ENCODE assay signal across 1 cellular context in genomic region chr1:205301220-205301821, GRCh38.
A peak's percentile ranks its signal among the peaks of the same experiment; 100 is the strongest.
TF ChIP-seq lines count a peak whose summit lies in the region.

No MANE protein-coding gene starts in this region.

TF ChIP-seq in HepG2, 621 proteins besides CTCF, POLR2A, EP300 and RAD21 (continued from another document):
- TF ChIP-seq, protein P1, sequence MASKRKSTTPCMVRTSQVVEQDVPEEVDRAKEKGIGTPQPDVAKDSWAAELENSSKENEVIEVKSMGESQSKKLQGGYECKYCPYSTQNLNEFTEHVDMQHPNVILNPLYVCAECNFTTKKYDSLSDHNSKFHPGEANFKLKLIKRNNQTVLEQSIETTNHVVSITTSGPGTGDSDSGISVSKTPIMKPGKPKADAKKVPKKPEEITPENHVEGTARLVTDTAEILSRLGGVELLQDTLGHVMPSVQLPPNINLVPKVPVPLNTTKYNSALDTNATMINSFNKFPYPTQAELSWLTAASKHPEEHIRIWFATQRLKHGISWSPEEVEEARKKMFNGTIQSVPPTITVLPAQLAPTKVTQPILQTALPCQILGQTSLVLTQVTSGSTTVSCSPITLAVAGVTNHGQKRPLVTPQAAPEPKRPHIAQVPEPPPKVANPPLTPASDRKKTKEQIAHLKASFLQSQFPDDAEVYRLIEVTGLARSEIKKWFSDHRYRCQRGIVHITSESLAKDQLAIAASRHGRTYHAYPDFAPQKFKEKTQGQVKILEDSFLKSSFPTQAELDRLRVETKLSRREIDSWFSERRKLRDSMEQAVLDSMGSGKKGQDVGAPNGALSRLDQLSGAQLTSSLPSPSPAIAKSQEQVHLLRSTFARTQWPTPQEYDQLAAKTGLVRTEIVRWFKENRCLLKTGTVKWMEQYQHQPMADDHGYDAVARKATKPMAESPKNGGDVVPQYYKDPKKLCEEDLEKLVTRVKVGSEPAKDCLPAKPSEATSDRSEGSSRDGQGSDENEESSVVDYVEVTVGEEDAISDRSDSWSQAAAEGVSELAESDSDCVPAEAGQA (IDR thresholded peaks at IDR 0.05; ENCODE audit: low read depth): no peak
- TF ChIP-seq, protein P1 (CRISPR knock-in tag; IDR thresholded peaks at IDR 0.05; ENCODE audit: borderline replicate concordance): no peak
- TF ChIP-seq ETV6 (CRISPR knock-in tag; conservative IDR thresholded peaks at IDR 0.05) (no peak), ZNF766 (CRISPR knock-in tag; IDR thresholded peaks at IDR 0.05; ENCODE audit: borderline replicate concordance) (no peak), TARDBP (CRISPR knock-in tag; IDR thresholded peaks at IDR 0.05) (peak; percentile 79; the same call in 1 of the 2 replicates), CCDC6 (CRISPR knock-in tag; IDR thresholded peaks at IDR 0.05) (0 out of 2 replicates have a peak, but pooled peaks have one; percentile 70), ZNF558 (CRISPR knock-in tag; IDR thresholded peaks at IDR 0.05; ENCODE audit: borderline replicate concordance) (no peak), NFYC (CRISPR knock-in tag; IDR thresholded peaks at IDR 0.05) (no peak), MBNL3 (CRISPR knock-in tag; conservative IDR thresholded peaks at IDR 0.05) (no peak), ZNF292 (CRISPR knock-in tag; IDR thresholded peaks at IDR 0.05; ENCODE audit: borderline replicate concordance, low read depth) (peak; percentile 83; the same call in 1 of the 2 replicates), MEIS1 (CRISPR knock-in tag; IDR thresholded peaks at IDR 0.05; ENCODE audit: borderline replicate concordance) (no peak), ZNF180 (CRISPR knock-in tag; IDR thresholded peaks at IDR 0.05; ENCODE audit: borderline replicate concordance, low read depth) (no peak), SMARCE1 (IDR thresholded peaks at IDR 0.05; ENCODE audit: borderline replicate concordance) (no peak), KMT2A (CRISPR knock-in tag; IDR thresholded peaks at IDR 0.05) (peak; percentile 41; the same call in 1 of the 2 replicates), ZNF704 (CRISPR knock-in tag; IDR thresholded peaks at IDR 0.05; ENCODE audit: borderline replicate concordance) (no peak), ZNF296 (CRISPR knock-in tag; conservative IDR thresholded peaks at IDR 0.05) (no peak), ZNF256 (CRISPR knock-in tag; conservative IDR thresholded peaks at IDR 0.05) (no peak), SAFB2 (CRISPR knock-in tag; IDR thresholded peaks at IDR 0.05; ENCODE audit: borderline replicate concordance, low read depth) (peak; percentile 35; the same call in 1 of the 2 replicates), ZMAT3 (CRISPR knock-in tag; conservative IDR thresholded peaks at IDR 0.05) (no peak), FOXJ3 (CRISPR knock-in tag; IDR thresholded peaks at IDR 0.05; ENCODE audit: borderline replicate concordance) (no peak), KLF9 (CRISPR knock-in tag; IDR thresholded peaks at IDR 0.05; ENCODE audit: low read depth) (no peak), NFE2 (CRISPR knock-in tag; IDR thresholded peaks at IDR 0.05) (no peak), ZNF496 (CRISPR knock-in tag; IDR thresholded peaks at IDR 0.05; ENCODE audit: insufficient replicate concordance) (no peak), ZNF160 (CRISPR knock-in tag; IDR thresholded peaks at IDR 0.05) (no peak), SOX13 (IDR thresholded peaks at IDR 0.05) (no peak; the same call in 1 of the 2 replicates), SOX13 (CRISPR knock-in tag; conservative IDR thresholded peaks at IDR 0.05 in 1 of 2, IDR thresholded peaks at IDR 0.05 in 1 of 2) (peak in 1 of 2 experiments; percentile 68; a peak in 2 of 4 replicates), CEBPZ (IDR thresholded peaks at IDR 0.05; ENCODE audit: low read length) (no peak), PHB2 (IDR thresholded peaks at IDR 0.05; ENCODE audit: partially characterized antibody) (no peak), ZNF44 (CRISPR knock-in tag; IDR thresholded peaks at IDR 0.05) (no peak), CSRNP1 (CRISPR knock-in tag; IDR thresholded peaks at IDR 0.05) (no peak), MAF1 (CRISPR knock-in tag; IDR thresholded peaks at IDR 0.05; ENCODE audit: borderline replicate concordance) (no peak), ZNF17 (CRISPR knock-in tag; IDR thresholded peaks at IDR 0.05) (no peak), ZNF569 (CRISPR knock-in tag; IDR thresholded peaks at IDR 0.05; ENCODE audit: borderline replicate concordance) (no peak)
- TF ChIP-seq, protein P2, sequence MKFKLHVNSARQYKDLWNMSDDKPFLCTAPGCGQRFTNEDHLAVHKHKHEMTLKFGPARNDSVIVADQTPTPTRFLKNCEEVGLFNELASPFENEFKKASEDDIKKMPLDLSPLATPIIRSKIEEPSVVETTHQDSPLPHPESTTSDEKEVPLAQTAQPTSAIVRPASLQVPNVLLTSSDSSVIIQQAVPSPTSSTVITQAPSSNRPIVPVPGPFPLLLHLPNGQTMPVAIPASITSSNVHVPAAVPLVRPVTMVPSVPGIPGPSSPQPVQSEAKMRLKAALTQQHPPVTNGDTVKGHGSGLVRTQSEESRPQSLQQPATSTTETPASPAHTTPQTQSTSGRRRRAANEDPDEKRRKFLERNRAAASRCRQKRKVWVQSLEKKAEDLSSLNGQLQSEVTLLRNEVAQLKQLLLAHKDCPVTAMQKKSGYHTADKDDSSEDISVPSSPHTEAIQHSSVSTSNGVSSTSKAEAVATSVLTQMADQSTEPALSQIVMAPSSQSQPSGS (CRISPR knock-in tag; IDR thresholded peaks at IDR 0.05): no peak; the same call in 1 of the 2 replicates
- TF ChIP-seq, protein P3, sequence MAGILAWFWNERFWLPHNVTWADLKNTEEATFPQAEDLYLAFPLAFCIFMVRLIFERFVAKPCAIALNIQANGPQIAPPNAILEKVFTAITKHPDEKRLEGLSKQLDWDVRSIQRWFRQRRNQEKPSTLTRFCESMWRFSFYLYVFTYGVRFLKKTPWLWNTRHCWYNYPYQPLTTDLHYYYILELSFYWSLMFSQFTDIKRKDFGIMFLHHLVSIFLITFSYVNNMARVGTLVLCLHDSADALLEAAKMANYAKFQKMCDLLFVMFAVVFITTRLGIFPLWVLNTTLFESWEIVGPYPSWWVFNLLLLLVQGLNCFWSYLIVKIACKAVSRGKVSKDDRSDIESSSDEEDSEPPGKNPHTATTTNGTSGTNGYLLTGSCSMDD (CRISPR knock-in tag; IDR thresholded peaks at IDR 0.05): no peak
- TF ChIP-seq, protein P4, sequence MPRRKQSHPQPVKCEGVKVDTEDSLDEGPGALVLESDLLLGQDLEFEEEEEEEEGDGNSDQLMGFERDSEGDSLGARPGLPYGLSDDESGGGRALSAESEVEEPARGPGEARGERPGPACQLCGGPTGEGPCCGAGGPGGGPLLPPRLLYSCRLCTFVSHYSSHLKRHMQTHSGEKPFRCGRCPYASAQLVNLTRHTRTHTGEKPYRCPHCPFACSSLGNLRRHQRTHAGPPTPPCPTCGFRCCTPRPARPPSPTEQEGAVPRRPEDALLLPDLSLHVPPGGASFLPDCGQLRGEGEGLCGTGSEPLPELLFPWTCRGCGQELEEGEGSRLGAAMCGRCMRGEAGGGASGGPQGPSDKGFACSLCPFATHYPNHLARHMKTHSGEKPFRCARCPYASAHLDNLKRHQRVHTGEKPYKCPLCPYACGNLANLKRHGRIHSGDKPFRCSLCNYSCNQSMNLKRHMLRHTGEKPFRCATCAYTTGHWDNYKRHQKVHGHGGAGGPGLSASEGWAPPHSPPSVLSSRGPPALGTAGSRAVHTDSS (CRISPR knock-in tag; conservative IDR thresholded peaks at IDR 0.05): no peak
- TF ChIP-seq, protein P5, sequence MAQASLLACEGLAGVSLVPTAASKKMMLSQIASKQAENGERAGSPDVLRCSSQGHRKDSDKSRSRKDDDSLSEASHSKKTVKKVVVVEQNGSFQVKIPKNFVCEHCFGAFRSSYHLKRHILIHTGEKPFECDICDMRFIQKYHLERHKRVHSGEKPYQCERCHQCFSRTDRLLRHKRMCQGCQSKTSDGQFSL (CRISPR knock-in tag; IDR thresholded peaks at IDR 0.05): peak; percentile 73
TF ChIP-seq in HepG2: peak in this region for 155.
